ENCODE assay signal across 8 cellular contexts in genomic region chr9:88991066-88992030, GRCh38. TPM values are rescaled to one million over a fixed set of nuclear protein-coding genes. Genes with fewer than 3 reads are reported as not detected.
DNase-seq lines count a peak whose midpoint lies in the region; ATAC-seq and TF ChIP-seq lines count a peak whose summit lies in the region.

S1PR3 (plus strand) TSS chr9:88991468; CDS start chr9:89001201, 9,733 bp downstream.

- no peak for TF ChIP-seq CTCF in lower lobe of right lung (IDR thresholded peaks at IDR 0.05)

- DNase-seq in Daoy (ENCODE audit: low read depth): peak; percentile 68
- DNase-seq in SK-MEL-5 (ENCODE audit: low read depth, low spot score): peak; percentile 9
- DNase-seq in dermis blood vessel endothelial cell: peak; percentile 52
- DNase-seq in lower lobe of right lung: peak; percentile 63
- DNase-seq in stimulated activated CD8-positive, alpha-beta memory T cell treated with anti-CD3 and anti-CD28 coated beads, Interleukin-4, amount 100 ng/mL, for 24 hours (ENCODE audit: low read depth): peak; percentile 18
- DNase-seq in cerebellar nuclear complex (lab: John Stamatoyannopoulos, UW): no peak

- H3K4me3 ChIP-seq in lower lobe of right lung: peak within 1 kb of the TSS; percentile 66

- ATAC-seq in lower lobe of right lung (peak; percentile 78 to 87), GM18861 (IDR thresholded peaks at IDR 0.05; ENCODE audit: unreplicated experiment) (no peak), GM21717 (IDR thresholded peaks at IDR 0.05; ENCODE audit: unreplicated experiment) (no peak)

- H3K27me3 ChIP-seq in lower lobe of right lung (ENCODE audit: low read depth): peaks cover 11% of the 10 kb centered on the region

- H3K27ac ChIP-seq in lower lobe of right lung: peak within 1 kb of the TSS; percentile 62

- H3K4me1 ChIP-seq in lower lobe of right lung: peaks cover 33% of the 10 kb centered on the region

- intact Hi-C loops in lower lobe of right lung (cut with DNase I): loop anchor here (10.0 kb wide), 1 partner anchor 397 kb away; no protein-coding TSS in a partner anchor

- H3K36me3 ChIP-seq in lower lobe of right lung: no peaks in the 10 kb centered on the region

- no peaks in the 10 kb centered on the region for H3K9me3 ChIP-seq in lower lobe of right lung

- in situ Hi-C loops in SK-MEL-5 (cut with HindIII; ENCODE audit: low pct_unique_long_range_greater_than_20kb, low sequenced_read_pairs): no loop called here

RNA-seq across cellular contexts. Expression of gene S1PR3, which starts in this region (rescaled TPM):
- total RNA-seq in Daoy (2014; rRNA removed; shearing (Covaris generic)): 13.1 and 13.7 TPM in 2 replicates
- 0.50 and 0.56 TPM in 2 replicates for total RNA-seq in SK-MEL-5 (2014; rRNA removed; shearing (Covaris generic))
- 0.80 and 0.93 TPM in 2 replicates for polyA plus RNA-seq in SK-MEL-5 (2015; cell fraction: cytosol; rRNA removed)
- polyA plus RNA-seq in SK-MEL-5 (2015; cell fraction: nucleus; rRNA removed): 0.50 and 2.8 TPM in 2 replicates
- total RNA-seq in dermis blood vessel endothelial cell: 1.0 and 3.6 TPM in 2 replicates
- 10.0 TPM for total RNA-seq in lower lobe of right lung

Comparison
In these comparisons a context has a peak if more than half of its experiments do, and no peak if none do; other contexts are left out.
1. DNase-seq: peak in Daoy (single experiment), SK-MEL-5 (single experiment), dermis blood vessel endothelial cell (single experiment), lower lobe of right lung (single experiment) and stimulated activated CD8-positive, alpha-beta memory T cell treated with anti-CD3 and anti-CD28 coated beads, Interleukin-4, amount 100 ng/mL, for 24 hours (single experiment); none in cerebellar nuclear complex (0 of 2).
2. ATAC-seq: peak in lower lobe of right lung (2 of 2); none in GM18861 (single experiment) and GM21717 (single experiment).